In genomic region chr3:56251343-56251945, GRCh38 we compare ENCODE assay signal across 9 cellular contexts.
DNase-seq lines count a peak whose midpoint lies in the region; ATAC-seq and TF ChIP-seq lines count a peak whose summit lies in the region.
"Had no signal": no experiment of that assay in that cellular context is flagged by ENCODE, and none has a peak within 500 bp of the region (broad histone marks: within the 10 kb centered on the region; RNA-seq: fewer than 3 reads in every experiment).

No MANE protein-coding gene starts in this region.

- H3K79me1 ChIP-seq in mesenchymal stem cell (replicated peaks; ENCODE audit: low read length, poor library complexity, severe bottlenecking) = no peaks in the 10 kb centered on the region

- H3K4me1 ChIP-seq in mesenchymal stem cell (ENCODE audit: control insufficient read depth, insufficient read depth, low read depth, low read length) = no peaks in the 10 kb centered on the region

- no peak overlapping the region for H4K91ac ChIP-seq in mesenchymal stem cell (ENCODE audit: low read length)

- no peaks in the 10 kb centered on the region for H3K27me3 ChIP-seq in H7 (ENCODE audit: control insufficient read depth, insufficient read depth, low read length)
- no peaks in the 10 kb centered on the region for H3K27me3 ChIP-seq in mesenchymal stem cell (ENCODE audit: control insufficient read depth in 1 of 2, insufficient read depth in 1 of 2, low read length in 2 of 2)

- ATAC-seq in GM21447 (IDR thresholded peaks at IDR 0.05; ENCODE audit: unreplicated experiment) = no peak

- no peak overlapping the region for H2BK5ac ChIP-seq in mesenchymal stem cell (ENCODE audit: low read depth, low read length, poor library complexity, severe bottlenecking)

- no peak overlapping the region for H3K14ac ChIP-seq in mesenchymal stem cell (ENCODE audit: low read length in 2 of 2)

- DNase-seq in NCI-H2081 (lab: John Stamatoyannopoulos, UW) = peak; percentile 8 to 46
- no peak for DNase-seq in NCI-H2081 treated with DMSO at 0.1 percent for 48 hours (lab: John Stamatoyannopoulos, UW)
- peak; percentile 46 for DNase-seq in H7
- peak; percentile 47 for DNase-seq in NOMO-1 treated with DMSO at 0.1 percent for 48 hours (lab: John Stamatoyannopoulos, UW; ENCODE audit: unreplicated experiment)
- peak; percentile 75 for DNase-seq in choroid plexus epithelial cell (ENCODE audit: low read depth)
- DNase-seq in mesenchymal stem cell = peak; percentile 72
- no peak for DNase-seq in UCSD-AML1 (lab: John Stamatoyannopoulos, UW; ENCODE audit: unreplicated experiment)
- DNase-seq: activated naive CD8-positive, alpha-beta T cell treated with anti-CD3 and anti-CD28 coated beads, Interleukin-2, amount 10 ng/mL, durations not matched to agents 7 days and 5 days had no signal

- H2BK15ac ChIP-seq in mesenchymal stem cell (ENCODE audit: low read depth, poor library complexity, severe bottlenecking) = no peak overlapping the region

- no peak overlapping the region for H3K4me3 ChIP-seq in H7 (ENCODE audit: insufficient read depth, low read depth, low read length)
- no peak overlapping the region for H3K4me3 ChIP-seq in choroid plexus epithelial cell (ENCODE audit: low read depth, low read length)
- H3K4me3 ChIP-seq in mesenchymal stem cell (ENCODE audit: insufficient read depth in 1 of 2, low read depth in 1 of 2, low read length in 2 of 2) = no peak overlapping the region

- H2BK12ac ChIP-seq in mesenchymal stem cell (ENCODE audit: low read length in 2 of 2) = no peak overlapping the region

- H3K27ac ChIP-seq in mesenchymal stem cell (ENCODE audit: low read length, poor library complexity, severe bottlenecking) = no peak overlapping the region

- no peak overlapping the region for H2BK120ac ChIP-seq in mesenchymal stem cell (ENCODE audit: low read depth, low read length)

- no peak overlapping the region for H2AFZ ChIP-seq in mesenchymal stem cell (ENCODE audit: low read depth, low read length)

- 97% methylated on average over 3 of the region's 3 CpGs for WGBS in mesenchymal stem cell

- no peaks in the 10 kb centered on the region for H3K36me3 ChIP-seq in H7 (replicated peaks; ENCODE audit: control insufficient read depth, insufficient read depth, low read length)
- H3K36me3 ChIP-seq in mesenchymal stem cell (ENCODE audit: control insufficient read depth in 1 of 2, insufficient read depth in 2 of 2, low read depth in 1 of 2, low read length in 2 of 2) = no peaks in the 10 kb centered on the region

- H3K23ac ChIP-seq in mesenchymal stem cell (ENCODE audit: low read length in 2 of 2) = no peak overlapping the region

- H3K4me2 ChIP-seq in mesenchymal stem cell (ENCODE audit: low read length, poor library complexity, severe bottlenecking) = no peak overlapping the region

- H3K9ac ChIP-seq in mesenchymal stem cell (ENCODE audit: low read length) = no peak overlapping the region

- no peak overlapping the region for H4K8ac ChIP-seq in mesenchymal stem cell (ENCODE audit: low read length)

- no peaks in the 10 kb centered on the region for H3K9me3 ChIP-seq in mesenchymal stem cell (ENCODE audit: control insufficient read depth, low read length)

- no peak overlapping the region for H3K18ac ChIP-seq in mesenchymal stem cell (ENCODE audit: low read depth in 1 of 2, low read length in 2 of 2)

- no peak overlapping the region for H3K4ac ChIP-seq in mesenchymal stem cell (ENCODE audit: low read depth in 1 of 2, low read length in 2 of 2)

- peak; percentile 72 for TF ChIP-seq CTCF in choroid plexus epithelial cell (conservative IDR thresholded peaks at IDR 0.05; ENCODE audit: low read depth, low read length)

- H2AK5ac ChIP-seq in mesenchymal stem cell (ENCODE audit: low read length, severe bottlenecking) = no peak overlapping the region

Comparison
In these comparisons a context has a peak if more than half of its experiments do, and no peak if none do; other contexts are left out.
1. DNase-seq: peak in NCI-H2081 (2 of 2), H7 (single experiment), NOMO-1 treated with DMSO at 0.1 percent for 48 hours (single experiment), choroid plexus epithelial cell (single experiment) and mesenchymal stem cell (single experiment); none in NCI-H2081 treated with DMSO at 0.1 percent for 48 hours (single experiment) and UCSD-AML1 (single experiment).